13 cellular contexts compared by ENCODE assay signal in the genomic region with DNA sequence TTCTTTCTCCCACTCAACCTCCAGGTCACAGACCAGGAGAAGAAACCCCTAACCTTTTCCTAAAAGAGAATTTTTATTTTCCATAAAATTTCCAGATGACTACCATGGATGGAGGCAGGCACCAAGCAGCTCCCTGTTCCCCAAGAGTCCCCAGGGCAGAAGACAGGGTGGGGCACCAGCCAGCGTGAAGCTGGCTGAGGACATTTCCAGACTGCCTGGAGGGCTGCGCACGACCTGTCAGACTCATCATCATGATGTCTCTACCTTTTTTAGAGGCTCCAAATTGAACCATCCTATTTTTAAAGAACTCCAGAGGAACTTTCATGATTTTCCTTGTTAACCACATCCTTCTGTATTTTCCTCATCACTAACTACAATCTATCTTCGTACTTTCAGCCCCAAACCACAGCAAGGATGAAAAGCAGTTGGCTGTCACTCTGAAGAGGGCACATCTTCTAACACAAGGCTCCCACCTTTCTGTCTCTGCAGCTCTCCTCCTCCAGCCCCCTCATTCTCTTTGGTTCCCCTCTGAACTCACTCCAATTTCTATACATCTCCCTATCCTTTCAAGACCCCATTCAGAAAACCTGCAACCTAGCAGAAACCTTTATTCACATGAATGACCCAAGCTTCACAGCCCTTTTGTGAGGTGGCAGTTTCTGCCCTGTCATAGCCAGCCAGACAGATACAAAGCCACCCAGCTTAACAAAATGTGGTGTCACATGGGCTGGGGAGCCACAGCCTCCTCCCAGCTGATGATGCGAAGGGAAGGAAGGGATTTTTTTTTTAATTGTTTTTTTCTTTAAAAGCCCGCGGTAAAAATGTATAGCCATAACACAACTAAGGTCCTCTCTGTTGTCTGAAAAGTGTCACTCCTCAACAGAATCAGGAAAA. TPM values are rescaled to one million over a fixed set of nuclear protein-coding genes. Genes with fewer than 3 reads are reported as not detected.
A peak's percentile ranks its signal among the peaks of the same experiment; 100 is the strongest.
DNase-seq lines count a peak whose midpoint lies in the region; ATAC-seq and TF ChIP-seq lines count a peak whose summit lies in the region.
"Had no signal": no experiment of that assay in that cellular context is flagged by ENCODE, and none has a peak within 500 bp of the region (broad histone marks: within the 10 kb centered on the region; RNA-seq: fewer than 3 reads in every experiment).

No MANE protein-coding gene starts in this region.

- no peaks in the 10 kb centered on the region for H3K27me3 ChIP-seq in foreskin keratinocyte
- H3K27me3 ChIP-seq: adrenal gland had no signal

- H3K4me3 Mint-ChIP-seq in T-helper 2 cell treated with Interferon-gamma antibody and Interleukin-4, amounts not matched to agents 5 μg/mL and 100 μg/mL, for 36 hours = peak overlapping the region; percentile 51
- H3K4me3 Mint-ChIP-seq in stimulated activated naive CD8-positive, alpha-beta T cell treated with anti-CD3 and anti-CD28 coated beads, Interleukin-15, amount 100 ng/mL, for 72 hours = peak overlapping the region; percentile 1 to 21
- H3K4me3 Mint-ChIP-seq: IgD-negative memory B cell, mesothelial cell of epicardium had no signal

- ATAC-seq in Right ventricle myocardium superior (ENCODE audit: poor library complexity) (peak; percentile 62), foreskin keratinocyte (peak; percentile 29), HG02970 (IDR thresholded peaks at IDR 0.05; ENCODE audit: low FRiP score, unreplicated experiment) (no peak), HG03045 (IDR thresholded peaks at IDR 0.05; ENCODE audit: unreplicated experiment) (no peak)
- ATAC-seq in stimulated activated naive CD8-positive, alpha-beta T cell treated with anti-CD3 and anti-CD28 coated beads, Interleukin-15, amount 100 ng/mL, for 72 hours = peak; percentile 98

- H3K27ac ChIP-seq in foreskin keratinocyte = no peak overlapping the region
- H3K27ac ChIP-seq: C4-2B had no signal

- H3K27ac Mint-ChIP-seq in T-helper 2 cell treated with Interferon-gamma antibody and Interleukin-4, amounts not matched to agents 5 μg/mL and 100 μg/mL, for 36 hours = peak overlapping the region; percentile 60
- peak overlapping the region in 1 of 2 donors; percentile 81 for H3K27ac Mint-ChIP-seq in stimulated activated naive CD8-positive, alpha-beta T cell treated with anti-CD3 and anti-CD28 coated beads, Interleukin-15, amount 100 ng/mL, for 72 hours
- H3K27ac Mint-ChIP-seq: mesothelial cell of epicardium had no signal

- peaks cover 28% of the 10 kb centered on the region for H3K4me1 Mint-ChIP-seq in T-helper 2 cell treated with Interferon-gamma antibody and Interleukin-4, amounts not matched to agents 5 μg/mL and 100 μg/mL, for 36 hours (ENCODE audit: low read depth)
- peaks cover 38% of the 10 kb centered on the region for H3K4me1 Mint-ChIP-seq in stimulated activated naive CD8-positive, alpha-beta T cell treated with anti-CD3 and anti-CD28 coated beads, Interleukin-15, amount 100 ng/mL, for 72 hours
- H3K4me1 Mint-ChIP-seq: mesothelial cell of epicardium had no signal

- no peak for DNase-seq in Right ventricle myocardium superior
- DNase-seq in cardiac septum (ENCODE audit: low spot score) = no peak
- DNase-seq in T-helper 2 cell treated with Interferon-gamma antibody and Interleukin-4, amounts not matched to agents 5 μg/mL and 100 μg/mL, for 36 hours (ENCODE audit: low spot score) = peak; percentile 28
- DNase-seq in foreskin keratinocyte = no peak
- peak in 1 of 2 donors; percentile 43 for DNase-seq in stimulated activated naive CD8-positive, alpha-beta T cell treated with anti-CD3 and anti-CD28 coated beads, Interleukin-15, amount 100 ng/mL, for 72 hours
- DNase-seq in NCI-H2196 (lab: John Stamatoyannopoulos, UW; ENCODE audit: unreplicated experiment) = no peak
- DNase-seq: small intestine had no signal

- H3K36me3 Mint-ChIP-seq in T-helper 2 cell treated with Interferon-gamma antibody and Interleukin-4, amounts not matched to agents 5 μg/mL and 100 μg/mL, for 36 hours (ENCODE audit: low read depth) = peaks cover 32% of the 10 kb centered on the region
- H3K36me3 Mint-ChIP-seq: IgD-negative memory B cell had no signal

- intact Hi-C loops in Right ventricle myocardium superior (cut with DNase I) (no loop called here), cardiac septum (cut with DNase I) (loop anchor here (5.0 kb wide), 1 partner anchor 282 kb away; no protein-coding TSS in a partner anchor)

- H3K4me1 ChIP-seq in foreskin keratinocyte = no peaks in the 10 kb centered on the region

- no peaks in the 10 kb centered on the region for H3K9me3 Mint-ChIP-seq in T-helper 2 cell treated with Interferon-gamma antibody and Interleukin-4, amounts not matched to agents 5 μg/mL and 100 μg/mL, for 36 hours
- no peaks in the 10 kb centered on the region for H3K9me3 Mint-ChIP-seq in stimulated activated naive CD8-positive, alpha-beta T cell treated with anti-CD3 and anti-CD28 coated beads, Interleukin-15, amount 100 ng/mL, for 72 hours
- H3K9me3 Mint-ChIP-seq: IgD-negative memory B cell, mesothelial cell of epicardium had no signal

- no peak for TF ChIP-seq CTCF in foreskin keratinocyte (conservative IDR thresholded peaks at IDR 0.05)

- H3K27me3 Mint-ChIP-seq in T-helper 2 cell treated with Interferon-gamma antibody and Interleukin-4, amounts not matched to agents 5 μg/mL and 100 μg/mL, for 36 hours (ENCODE audit: low read depth) = no peaks in the 10 kb centered on the region
- H3K27me3 Mint-ChIP-seq in stimulated activated naive CD8-positive, alpha-beta T cell treated with anti-CD3 and anti-CD28 coated beads, Interleukin-15, amount 100 ng/mL, for 72 hours = no peaks in the 10 kb centered on the region
- H3K27me3 Mint-ChIP-seq: IgD-negative memory B cell had no signal

RNA-seq across cellular contexts. Expression of gene AMMECR1L, which starts 11.1 kb away (rescaled TPM):
- 9.7 TPM for total RNA-seq in Right ventricle myocardium superior
- total RNA-seq in cardiac septum = 11.8 TPM
- 19.8 and 20.1 TPM in 2 replicates for total RNA-seq in foreskin keratinocyte
- 6.9 and 8.1 TPM in 2 replicates for polyA plus RNA-seq in foreskin keratinocyte

RNA-seq across cellular contexts. Expression of gene POLR2D, which starts 16.7 kb away (rescaled TPM):
- total RNA-seq in Right ventricle myocardium superior (18.5 TPM), cardiac septum (19.6 TPM), foreskin keratinocyte (23.0 and 25.9 TPM in 2 replicates)
- 18.5 and 22.2 TPM in 2 replicates for polyA plus RNA-seq in foreskin keratinocyte

Comparison
In these comparisons a context has a peak if more than half of its experiments do, and no peak if none do; other contexts are left out.
1. ATAC-seq: peak in Right ventricle myocardium superior (single experiment), foreskin keratinocyte (single experiment) and stimulated activated naive CD8-positive, alpha-beta T cell treated with anti-CD3 and anti-CD28 coated beads, Interleukin-15, amount 100 ng/mL, for 72 hours (single experiment); none in HG02970 (single experiment) and HG03045 (single experiment).